ENCODE assay signal across 2 cellular contexts in the genomic region with DNA sequence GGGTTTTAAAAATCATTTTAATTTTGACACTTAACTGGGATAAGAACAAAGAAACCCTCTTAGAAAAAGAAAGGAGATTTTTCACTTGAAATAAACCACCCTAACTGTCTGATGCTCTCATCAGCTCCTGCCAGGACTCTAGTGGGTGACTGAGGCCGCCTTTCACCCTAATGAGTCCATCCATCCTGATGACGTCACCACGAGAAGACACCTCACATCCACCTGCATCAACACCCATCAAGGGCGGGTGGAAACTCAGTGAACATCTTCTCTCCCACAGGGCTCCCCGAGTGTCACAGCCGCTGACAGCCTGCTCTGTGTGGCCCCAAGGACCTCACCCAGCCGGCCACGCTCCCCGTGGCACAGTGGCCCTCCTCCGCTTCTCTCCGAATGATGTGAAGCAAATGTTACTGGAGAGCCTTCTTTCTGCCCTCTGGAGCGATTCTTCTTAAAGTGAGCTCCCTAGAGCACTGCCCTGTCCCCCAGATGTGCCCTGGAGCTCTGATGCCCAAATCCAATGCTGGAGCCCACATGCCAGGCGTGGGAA.
TF ChIP-seq lines count a peak whose summit lies in the region.

No MANE protein-coding gene starts in this region.

TF ChIP-seq in HEK293, 187 proteins besides CTCF, POLR2A, EP300 and RAD21:
- TF ChIP-seq, protein P1, sequence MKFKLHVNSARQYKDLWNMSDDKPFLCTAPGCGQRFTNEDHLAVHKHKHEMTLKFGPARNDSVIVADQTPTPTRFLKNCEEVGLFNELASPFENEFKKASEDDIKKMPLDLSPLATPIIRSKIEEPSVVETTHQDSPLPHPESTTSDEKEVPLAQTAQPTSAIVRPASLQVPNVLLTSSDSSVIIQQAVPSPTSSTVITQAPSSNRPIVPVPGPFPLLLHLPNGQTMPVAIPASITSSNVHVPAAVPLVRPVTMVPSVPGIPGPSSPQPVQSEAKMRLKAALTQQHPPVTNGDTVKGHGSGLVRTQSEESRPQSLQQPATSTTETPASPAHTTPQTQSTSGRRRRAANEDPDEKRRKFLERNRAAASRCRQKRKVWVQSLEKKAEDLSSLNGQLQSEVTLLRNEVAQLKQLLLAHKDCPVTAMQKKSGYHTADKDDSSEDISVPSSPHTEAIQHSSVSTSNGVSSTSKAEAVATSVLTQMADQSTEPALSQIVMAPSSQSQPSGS (tag by site-specific recombination; IDR thresholded peaks at IDR 0.05; ENCODE audit: low read depth): peak; percentile 55
- no peak for TF ChIP-seq ZNF10 (tag by site-specific recombination; IDR thresholded peaks at IDR 0.05)

TF ChIP-seq in H1, 55 proteins besides CTCF, POLR2A, EP300 and RAD21 (continued from another document):
- TF ChIP-seq, protein P2, sequence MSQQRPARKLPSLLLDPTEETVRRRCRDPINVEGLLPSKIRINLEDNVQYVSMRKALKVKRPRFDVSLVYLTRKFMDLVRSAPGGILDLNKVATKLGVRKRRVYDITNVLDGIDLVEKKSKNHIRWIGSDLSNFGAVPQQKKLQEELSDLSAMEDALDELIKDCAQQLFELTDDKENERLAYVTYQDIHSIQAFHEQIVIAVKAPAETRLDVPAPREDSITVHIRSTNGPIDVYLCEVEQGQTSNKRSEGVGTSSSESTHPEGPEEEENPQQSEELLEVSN (IDR thresholded peaks at IDR 0.05): no peak
- TF ChIP-seq SIN3A (conservative IDR thresholded peaks at IDR 0.05 in 1 of 2, IDR thresholded peaks at IDR 0.05 in 1 of 2; ENCODE audit: low read depth in 1 of 2, low read length in 2 of 2) (no peak), RBBP5 (IDR thresholded peaks at IDR 0.05; ENCODE audit: borderline replicate concordance, low read depth, low read length) (no peak), CHD2 (IDR thresholded peaks at IDR 0.05; ENCODE audit: low read length) (no peak), TEAD4 (IDR thresholded peaks at IDR 0.05; ENCODE audit: low read depth, low read length) (no peak), BACH1 (IDR thresholded peaks at IDR 0.05; ENCODE audit: low read length) (no peak), SP4 (IDR thresholded peaks at IDR 0.05; ENCODE audit: low read length) (no peak)
TF ChIP-seq in H1: peak in this region for 0.
